1 cellular context compared by ENCODE assay signal in genomic region chr6:136465766-136466303, GRCh38.
TF ChIP-seq lines count a peak whose summit lies in the region.

No MANE protein-coding gene starts in this region.

TF ChIP-seq in HEK293, 187 proteins besides CTCF, POLR2A, EP300 and RAD21 (continued from another document):
- TF ChIP-seq ZBTB20 (tag by site-specific recombination; IDR thresholded peaks at IDR 0.05) (no peak), ZNF670 (tag by site-specific recombination; IDR thresholded peaks at IDR 0.05; ENCODE audit: low read depth) (no peak), ZNF423 (tag by site-specific recombination; IDR thresholded peaks at IDR 0.05) (no peak), ZNF707 (tag by site-specific recombination; IDR thresholded peaks at IDR 0.05) (no peak), OSR2 (tag by site-specific recombination; IDR thresholded peaks at IDR 0.05) (peak; percentile 28; the same call in 1 of the 2 replicates), ZNF175 (tag by site-specific recombination; IDR thresholded peaks at IDR 0.05) (no peak), KLF16 (tag by site-specific recombination; IDR thresholded peaks at IDR 0.05) (0 out of 2 replicates have a peak, but pooled peaks have one; percentile 24), ZNF354C (tag by site-specific recombination; IDR thresholded peaks at IDR 0.05; ENCODE audit: borderline replicate concordance, low read depth) (no peak), ZNF473 (tag by site-specific recombination; IDR thresholded peaks at IDR 0.05) (no peak), ZNF629 (tag by site-specific recombination; IDR thresholded peaks at IDR 0.05) (no peak), BCL6B (tag by site-specific recombination; IDR thresholded peaks at IDR 0.05) (peak; percentile 69), ZNF211 (tag by site-specific recombination; IDR thresholded peaks at IDR 0.05; ENCODE audit: low read depth) (no peak), ZNF366 (tag by site-specific recombination; conservative IDR thresholded peaks at IDR 0.05) (0 out of 2 replicates have a peak, but pooled peaks have one; percentile 35), SP2 (tag by site-specific recombination; IDR thresholded peaks at IDR 0.05) (no peak), ZNF324 (tag by site-specific recombination; IDR thresholded peaks at IDR 0.05) (no peak), ZNF148 (tag by site-specific recombination; IDR thresholded peaks at IDR 0.05; ENCODE audit: borderline replicate concordance) (no peak), ZNF660 (tag by site-specific recombination; IDR thresholded peaks at IDR 0.05) (no peak), ZIC2 (tag by site-specific recombination; IDR thresholded peaks at IDR 0.05) (no peak), RBAK (tag by site-specific recombination; IDR thresholded peaks at IDR 0.05) (no peak), PRDM6 (tag by site-specific recombination; IDR thresholded peaks at IDR 0.05) (peak; percentile 96), ZNF776 (tag by site-specific recombination; IDR thresholded peaks at IDR 0.05; ENCODE audit: borderline replicate concordance) (no peak), ZNF768 (tag by site-specific recombination; IDR thresholded peaks at IDR 0.05) (no peak), KLF17 (tag by site-specific recombination; IDR thresholded peaks at IDR 0.05) (no peak), ZNF23 (tag by site-specific recombination; IDR thresholded peaks at IDR 0.05; ENCODE audit: borderline replicate concordance) (no peak), ZNF610 (tag by site-specific recombination; IDR thresholded peaks at IDR 0.05; ENCODE audit: borderline replicate concordance) (no peak), BCL11B (tag by site-specific recombination; IDR thresholded peaks at IDR 0.05; ENCODE audit: low read depth) (no peak), ZNF223 (tag by site-specific recombination; IDR thresholded peaks at IDR 0.05) (no peak), PRDM1 (tag by site-specific recombination; IDR thresholded peaks at IDR 0.05) (peak; percentile 57; the same call in 1 of the 2 replicates), ZNF146 (tag by site-specific recombination; IDR thresholded peaks at IDR 0.05) (no peak), MZF1 (tag by site-specific recombination; IDR thresholded peaks at IDR 0.05; ENCODE audit: borderline replicate concordance) (no peak), ZNF10 (tag by site-specific recombination; IDR thresholded peaks at IDR 0.05) (no peak)
